In genomic region chr3:129183569-129184395, GRCh38 we compare ENCODE assay signal across 8 cellular contexts. TPM values are rescaled to one million over a fixed set of nuclear protein-coding genes. Genes with fewer than 3 reads are reported as not detected.
DNase-seq lines count a peak whose midpoint lies in the region; ATAC-seq, FAIRE-seq and TF ChIP-seq lines count a peak whose summit lies in the region.

Gene CNBP (minus strand): TSS chr3:129183896. CDS start chr3:129171757, 12,139 bp downstream.

- peaks cover 57% of the 10 kb centered on the region for H3K79me2 ChIP-seq in HepG2 (ENCODE audit: insufficient read depth, low read length)

- CTCF ChIA-PET in HepG2 (lab: Yijun Ruan, JAX; ENCODE audit: low intra/inter-chr PET ratio, low total read pairs): interaction anchor here (2.0 kb wide), 1 partner anchor 62 kb away, joined by 6 read pairs; no protein-coding TSS in a partner anchor

- POLR2A ChIA-PET in HepG2 (lab: Yijun Ruan, JAX): interaction anchor here (0.6 to 2.7 kb wide), 21 partner anchors 13 to 304 kb away, joined by 3 to 25 read pairs (median 3); partner anchors contain the start of genes ACAD9, COPG1, HMCES and RAB43

- BruUV-seq in HepG2 (replicated peaks; lab: Mats Ljungman, UMichigan): no TSS peak

- no peaks in the 10 kb centered on the region for H3K9me3 ChIP-seq in HepG2 (ENCODE audit: low read length)

- TF ChIP-seq CTCF in CD14-positive monocyte (IDR thresholded peaks at IDR 0.05) (no peak), HepG2 (CRISPR knock-in tag; IDR thresholded peaks at IDR 0.05) (no peak; the same call in 1 of the 2 replicates)

- H3K27me3 ChIP-seq in HepG2 (ENCODE audit: control insufficient read depth in 1 of 2, insufficient read depth in 2 of 2, low read length in 2 of 2): no peaks in the 10 kb centered on the region; a peak in 1 of 5 replicates

- peak within 1 kb of the TSS; percentile 95 to 98 for H3K4me3 Mint-ChIP-seq in CD14-positive monocyte
- peak within 1 kb of the TSS; percentile 92 for H3K4me3 Mint-ChIP-seq in dendritic cell treated with granulocyte-macrophage colony-stimulating factor and Interleukin-4, amounts not matched to agents 40 ng/mL and 50 ng/mL, for 4 days

- peaks cover 40% of the 10 kb centered on the region for H3K4me1 ChIP-seq in HepG2 (ENCODE audit: insufficient read depth, low read length)

- H3K9me3 Mint-ChIP-seq in CD14-positive monocyte: no peaks in the 10 kb centered on the region
- no peaks in the 10 kb centered on the region for H3K9me3 Mint-ChIP-seq in dendritic cell treated with granulocyte-macrophage colony-stimulating factor and Interleukin-4, amounts not matched to agents 40 ng/mL and 50 ng/mL, for 4 days

- no peak; a peak in 1 of 4 replicates for TF ChIP-seq EP300 in HepG2 (IDR thresholded peaks at IDR 0.05; ENCODE audit: low read depth in 2 of 2, low read length in 2 of 2)
- 0 out of 2 replicates have a peak, but pooled peaks have one; percentile 6 for TF ChIP-seq EP300 in HepG2 (CRISPR knock-in tag; IDR thresholded peaks at IDR 0.05; ENCODE audit: borderline replicate concordance)

- peak within 1 kb of the TSS; percentile 91 to 95 (median 95) for H3K4me3 ChIP-seq in HepG2 (replicated peaks in 1 of 3; ENCODE audit: insufficient read depth in 1 of 3, low read depth in 2 of 3, low read length in 3 of 3)

- intact Hi-C loops in CD14-positive monocyte (cut with micrococcal nuclease): loop anchor here (2.0 to 5.0 kb wide), 3 partner anchors 21 to 64 kb away; partner anchors contain the start of gene COPG1 (in 1 of the 2)
- intact Hi-C loops in dendritic cell treated with granulocyte-macrophage colony-stimulating factor and Interleukin-4, amounts not matched to agents 40 ng/mL and 50 ng/mL, for 4 days (cut with micrococcal nuclease): loop anchor here (1.0 to 2.0 kb wide), 2 partner anchors 61 to 62 kb away; no protein-coding TSS in a partner anchor
- intact Hi-C loops in HepG2 (cut with micrococcal nuclease; ENCODE audit: unreplicated experiment): loop anchor here (5.0 kb wide), 2 partner anchors 44 to 66 kb away; no protein-coding TSS in a partner anchor

- peak within 1 kb of the TSS; percentile 99 for H3K27ac ChIP-seq in HepG2 (ENCODE audit: extremely low read length, insufficient read depth, low read length)

- H3K36me3 Mint-ChIP-seq in CD14-positive monocyte: peaks cover 28 to 34% of the 10 kb centered on the region in 2 donors
- peaks cover 57% of the 10 kb centered on the region for H3K36me3 Mint-ChIP-seq in dendritic cell treated with granulocyte-macrophage colony-stimulating factor and Interleukin-4, amounts not matched to agents 40 ng/mL and 50 ng/mL, for 4 days (ENCODE audit: low read depth)

- H3K4me1 Mint-ChIP-seq in CD14-positive monocyte: peaks cover 57% of the 10 kb centered on the region
- peaks cover 31% of the 10 kb centered on the region for H3K4me1 Mint-ChIP-seq in dendritic cell treated with granulocyte-macrophage colony-stimulating factor and Interleukin-4, amounts not matched to agents 40 ng/mL and 50 ng/mL, for 4 days (ENCODE audit: low read depth)

- peak within 1 kb of the TSS; percentile 98 for H3K4me2 ChIP-seq in HepG2 (ENCODE audit: low read depth, low read length)

- peaks cover 39% of the 10 kb centered on the region for H4K20me1 ChIP-seq in HepG2 (ENCODE audit: insufficient read depth, low read length)

- ATAC-seq in GM19397 (IDR thresholded peaks at IDR 0.05; ENCODE audit: unreplicated experiment) (peak; percentile 97), HG03565 (IDR thresholded peaks at IDR 0.05; ENCODE audit: unreplicated experiment) (peak; percentile 82), HepG2 (peak; percentile 98)

- no peaks in the 10 kb centered on the region for H3K27me3 Mint-ChIP-seq in CD14-positive monocyte (ENCODE audit: low read depth in 3 of 3)
- H3K27me3 Mint-ChIP-seq in dendritic cell treated with granulocyte-macrophage colony-stimulating factor and Interleukin-4, amounts not matched to agents 40 ng/mL and 50 ng/mL, for 4 days: no peaks in the 10 kb centered on the region

- DNase-seq in CD14-positive monocyte (ENCODE audit: low spot score) (peak; percentile 81), NCI-H774 (lab: John Stamatoyannopoulos, UW) (peak; percentile 95), HepG2 (ENCODE audit: low spot score) (peak; percentile 83)
- DNase-seq in activated CD4-positive, alpha-beta T cell treated with anti-CD3 and anti-CD28 coated beads, Interleukin-2, amount 50 U/mL, for 4 hours: peak; percentile 88 to 90
- DNase-seq in stimulated activated CD4-positive, alpha-beta T cell treated with anti-CD3 and anti-CD28 coated beads, Interleukin-2, amount 100 ng/mL, for 48 hours: peak; percentile 90 to 91

- no peak for FAIRE-seq in HepG2 (lab: Jason Lieb, UNC)

- 0% methylated on average over 5 of the region's 83 CpGs for WGBS in HepG2 (ENCODE audit: low lambda C conversion rate)

- H3K9ac ChIP-seq in HepG2 (ENCODE audit: insufficient read depth, low read depth, low read length): peak within 1 kb of the TSS; percentile 100

- H3K36me3 ChIP-seq in HepG2 (replicated peaks in 1 of 2; ENCODE audit: control insufficient read depth in 1 of 2, insufficient read depth in 2 of 2, low read length in 2 of 2): peaks cover 1 to 7% of the 10 kb centered on the region in 2 experiments; a peak in 3 of 5 replicates

- peak; percentile 85 to 94 for TF ChIP-seq POLR2A in HepG2 (IDR thresholded peaks at IDR 0.05; ENCODE audit: insufficient read depth in 1 of 2, low read depth in 2 of 2, low read length in 2 of 2)

- peak within 1 kb of the TSS; percentile 91 to 99 (median 94) for H3K27ac Mint-ChIP-seq in CD14-positive monocyte
- H3K27ac Mint-ChIP-seq in dendritic cell treated with granulocyte-macrophage colony-stimulating factor and Interleukin-4, amounts not matched to agents 40 ng/mL and 50 ng/mL, for 4 days: peak within 1 kb of the TSS; percentile 99

- no peak within 1 kb of the TSS for H2AFZ ChIP-seq in HepG2 (ENCODE audit: low read length)

- TF ChIP-seq RAD21 in HepG2 (CRISPR knock-in tag; IDR thresholded peaks at IDR 0.05): no peak; the same call in 1 of the 2 replicates

- in situ Hi-C loops in HepG2 (cut with HindIII; ENCODE audit: extremely low pct_ligation_motif_present, low pct_unique_long_range_greater_than_20kb): loop anchor here (10.0 kb wide), 1 partner anchor 61 kb away; the partner anchor contains the start of gene COPG1

TF ChIP-seq in HepG2, 621 proteins besides CTCF, POLR2A, EP300 and RAD21 (continues in another document):
- no peak for TF ChIP-seq HDAC6 (IDR thresholded peaks at IDR 0.05; ENCODE audit: low read depth, low read length)
- TF ChIP-seq, protein P1, sequence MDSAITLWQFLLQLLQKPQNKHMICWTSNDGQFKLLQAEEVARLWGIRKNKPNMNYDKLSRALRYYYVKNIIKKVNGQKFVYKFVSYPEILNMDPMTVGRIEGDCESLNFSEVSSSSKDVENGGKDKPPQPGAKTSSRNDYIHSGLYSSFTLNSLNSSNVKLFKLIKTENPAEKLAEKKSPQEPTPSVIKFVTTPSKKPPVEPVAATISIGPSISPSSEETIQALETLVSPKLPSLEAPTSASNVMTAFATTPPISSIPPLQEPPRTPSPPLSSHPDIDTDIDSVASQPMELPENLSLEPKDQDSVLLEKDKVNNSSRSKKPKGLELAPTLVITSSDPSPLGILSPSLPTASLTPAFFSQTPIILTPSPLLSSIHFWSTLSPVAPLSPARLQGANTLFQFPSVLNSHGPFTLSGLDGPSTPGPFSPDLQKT (CRISPR knock-in tag; IDR thresholded peaks at IDR 0.05; ENCODE audit: borderline replicate concordance): 0 out of 2 replicates have a peak, but pooled peaks have one; percentile 41
- TF ChIP-seq FOXM1 (CRISPR knock-in tag; IDR thresholded peaks at IDR 0.05): 0 out of 2 replicates have a peak, but pooled peaks have one; percentile 66
- TF ChIP-seq, protein P2, sequence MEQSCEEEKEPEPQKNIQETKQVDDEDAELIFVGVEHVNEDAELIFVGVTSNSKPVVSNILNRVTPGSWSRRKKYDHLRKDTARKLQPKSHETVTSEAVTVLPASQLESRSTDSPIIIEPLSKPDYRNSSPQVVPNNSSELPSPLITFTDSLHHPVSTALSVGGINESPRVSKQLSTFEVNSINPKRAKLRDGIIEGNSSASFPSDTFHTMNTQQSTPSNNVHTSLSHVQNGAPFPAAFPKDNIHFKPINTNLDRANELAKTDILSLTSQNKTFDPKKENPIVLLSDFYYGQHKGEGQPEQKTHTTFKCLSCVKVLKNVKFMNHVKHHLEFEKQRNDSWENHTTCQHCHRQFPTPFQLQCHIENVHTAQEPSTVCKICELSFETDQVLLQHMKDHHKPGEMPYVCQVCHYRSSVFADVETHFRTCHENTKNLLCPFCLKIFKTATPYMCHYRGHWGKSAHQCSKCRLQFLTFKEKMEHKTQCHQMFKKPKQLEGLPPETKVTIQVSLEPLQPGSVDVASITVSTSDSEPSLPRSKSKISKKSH (CRISPR knock-in tag; IDR thresholded peaks at IDR 0.05; ENCODE audit: borderline replicate concordance): peak; percentile 61; the same call in 1 of the 2 replicates
- 0 out of 2 replicates have a peak, but pooled peaks have one; percentile 16 for TF ChIP-seq NR2F2 (IDR thresholded peaks at IDR 0.05; ENCODE audit: borderline replicate concordance, low read depth)
- TF ChIP-seq SP2 (CRISPR knock-in tag; IDR thresholded peaks at IDR 0.05): peak; percentile 82
- TF ChIP-seq ZNF317 (CRISPR knock-in tag; IDR thresholded peaks at IDR 0.05): no peak

RNA-seq across cellular contexts. Expression of gene CNBP, which starts in this region (rescaled TPM):
- polyA plus RNA-seq in CD14-positive monocyte: 100 to 1,000 TPM; 845 to 946 TPM
- total RNA-seq in HepG2 (2016; rRNA removed; fragmentation: Illumina TruSeq; extraction: Trizol): 354 and 539 TPM in 2 replicates
- 70.7 and 78.0 TPM in 2 replicates for total RNA-seq in HepG2 (2016; cell fraction: cytosol; rRNA removed; fragmentation: Illumina TruSeq; extraction: Trizol; ENCODE audit: low read depth)
- total RNA-seq in HepG2 (2016; cell fraction: insoluble cytoplasmic fraction; rRNA removed; fragmentation: Illumina TruSeq; extraction: Trizol): 375 and 556 TPM in 2 replicates
- 180 and 184 TPM in 2 replicates for total RNA-seq in HepG2 (2016; cell fraction: membrane; rRNA removed; fragmentation: Illumina TruSeq; extraction: Trizol)
- total RNA-seq in HepG2 (2016; cell fraction: nucleus; rRNA removed; fragmentation: Illumina TruSeq; extraction: Trizol): 151 and 152 TPM in 2 replicates
- polyA plus RNA-seq in HepG2 (2011; rRNA removed): 255 and 282 TPM in 2 replicates
- polyA plus RNA-seq in HepG2 (2011; cell fraction: cytosol; rRNA removed): 259 and 344 TPM in 2 replicates
- polyA plus RNA-seq in HepG2 (2011; cell fraction: nucleus; rRNA removed): 90.4 and 103 TPM in 2 replicates
- polyA plus RNA-seq in HepG2 (2012): 329 and 363 TPM in 2 replicates
- polyA plus RNA-seq in HepG2 (2016; cell fraction: cytosol; fragmentation: Illumina TruSeq; extraction: Trizol; ENCODE audit: low read depth): 60.7 and 77.6 TPM in 2 replicates
- polyA plus RNA-seq in HepG2 (2016; cell fraction: insoluble cytoplasmic fraction; fragmentation: Illumina TruSeq; extraction: Trizol; ENCODE audit: low read depth): 584 and 626 TPM in 2 replicates
- polyA plus RNA-seq in HepG2 (2016; cell fraction: membrane; fragmentation: Illumina TruSeq; extraction: Trizol; ENCODE audit: low read depth): 134 and 143 TPM in 2 replicates
- 244 and 258 TPM in 2 replicates for polyA plus RNA-seq in HepG2 (2016; cell fraction: nucleus; fragmentation: Illumina TruSeq; extraction: Trizol; ENCODE audit: insufficient read depth, low read depth)
- 166 and 313 TPM in 2 replicates for polyA minus RNA-seq in HepG2 (2011; rRNA and poly(A)+ RNA removed; ENCODE audit: low replicate concordance)
- polyA minus RNA-seq in HepG2 (2011; cell fraction: cytosol; rRNA and poly(A)+ RNA removed): 127 and 135 TPM in 2 replicates
- polyA minus RNA-seq in HepG2 (2011; cell fraction: nucleus; rRNA and poly(A)+ RNA removed): 82.0 and 97.6 TPM in 2 replicates

Comparison
In these comparisons a context has a peak if more than half of its experiments do, and no peak if none do; other contexts are left out.
1. Peak in every context shown above with its lines: DNase-seq, ATAC-seq, H3K4me3 ChIP-seq and H3K27ac ChIP-seq.